7 cellular contexts compared by ENCODE assay signal in genomic region chr6:10478187-10479040, GRCh38. TPM values are rescaled to one million over a fixed set of nuclear protein-coding genes. Genes with fewer than 3 reads are reported as not detected.
A peak's percentile ranks its signal among the peaks of the same experiment; 100 is the strongest.
DNase-seq lines count a peak whose midpoint lies in the region; ATAC-seq and TF ChIP-seq lines count a peak whose summit lies in the region.

No MANE protein-coding gene starts in this region.

- intact Hi-C loops in left colon (cut with DNase I, micrococcal nuclease): loop anchor here in 1 of 2 donors (5.0 kb wide), 1 partner anchor 324 kb away; no protein-coding TSS in a partner anchor

- no peak overlapping the region for H3K4me3 ChIP-seq in astrocyte of the cerebellum (ENCODE audit: low read depth, low read length)

- ATAC-seq in GM21619 (IDR thresholded peaks at IDR 0.05; ENCODE audit: unreplicated experiment) (peak; percentile 66), left colon (no peak)

- DNase-seq in Daoy (ENCODE audit: low read depth): peak; percentile 39
- DNase-seq in NCI-H2029 (lab: John Stamatoyannopoulos, UW): peak; percentile 25
- DNase-seq in astrocyte of the cerebellum (ENCODE audit: low read depth): peak; percentile 19
- DNase-seq in kidney glomerular epithelial cell (lab: John Stamatoyannopoulos, UW): peak; percentile 29
- DNase-seq in stimulated activated CD4-positive, alpha-beta T cell treated with anti-CD3 and anti-CD28 coated beads, Interleukin-2, amount 100 ng/mL, for 24 hours: no peak
- no peak for DNase-seq in left colon

- peak; percentile 50 for TF ChIP-seq CTCF in astrocyte of the cerebellum (IDR thresholded peaks at IDR 0.05; ENCODE audit: low read depth, low read length, missing control alignments)

- in situ Hi-C loops in astrocyte of the cerebellum (cut with HindIII; ENCODE audit: low sequenced_read_pairs): no loop called here

RNA-seq across cellular contexts. Expression of gene GCNT2, which starts 42.7 kb away (rescaled TPM):
- total RNA-seq in Daoy (2014; rRNA removed; shearing (Covaris generic)): 4.7 and 5.9 TPM in 2 replicates
- total RNA-seq in left colon: 10 to 100 TPM; 12.2 to 20.3 TPM

Comparison
In these comparisons a context has a peak if more than half of its experiments do, and no peak if none do; other contexts are left out.
1. DNase-seq: peak in Daoy (single experiment), NCI-H2029 (single experiment), astrocyte of the cerebellum (single experiment) and kidney glomerular epithelial cell (single experiment); none in stimulated activated CD4-positive, alpha-beta T cell treated with anti-CD3 and anti-CD28 coated beads, Interleukin-2, amount 100 ng/mL, for 24 hours (0 of 2) and left colon (0 of 2).